In the genomic region with DNA sequence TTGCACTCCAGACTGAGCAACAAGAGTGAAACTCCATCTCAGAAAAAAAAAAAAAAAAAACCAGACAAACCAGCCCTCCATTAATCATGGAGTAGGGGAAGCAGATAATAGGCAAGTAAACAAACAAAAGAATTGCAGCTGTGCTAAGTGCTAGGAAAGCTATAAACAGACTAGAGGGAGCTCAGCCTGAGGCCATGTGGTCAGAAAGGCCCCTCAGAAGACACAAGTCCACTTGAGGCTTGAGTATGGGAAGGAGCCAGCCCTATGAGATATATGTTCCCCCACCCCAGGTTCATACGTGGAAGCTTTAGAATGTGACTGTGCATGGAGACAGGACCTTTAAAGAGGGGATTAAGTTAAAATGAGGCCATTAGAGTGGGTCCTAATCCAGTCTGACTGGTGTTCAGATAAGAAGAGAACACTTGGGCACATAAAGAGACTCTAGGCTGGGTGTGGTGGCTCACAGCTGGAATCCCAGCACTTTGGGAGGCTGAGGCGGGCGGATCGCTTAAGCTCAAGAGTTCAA, we compare ENCODE assay signal across 14 cellular contexts.
DNase-seq lines count a peak whose midpoint lies in the region; ATAC-seq and TF ChIP-seq lines count a peak whose summit lies in the region.
"Had no signal": no experiment of that assay in that cellular context is flagged by ENCODE, and none has a peak within 500 bp of the region (broad histone marks: within the 10 kb centered on the region; RNA-seq: fewer than 3 reads in every experiment).

No MANE protein-coding gene starts in this region.

- H3K4me1 Mint-ChIP-seq in Calu3 (ENCODE audit: low read depth, unreplicated experiment): peaks cover 20% of the 10 kb centered on the region
- peaks cover 4% of the 10 kb centered on the region for H3K4me1 Mint-ChIP-seq in CD14-positive monocyte
- H3K4me1 Mint-ChIP-seq: activated naive CD4-positive, alpha-beta T cell treated with anti-CD3 and anti-CD28 coated beads, Interleukin-2, amount 10 ng/mL, durations not matched to agents 7 days and 5 days had no signal

- intact Hi-C loops in Calu3 (cut with micrococcal nuclease; ENCODE audit: unreplicated experiment) (no loop called here), CD14-positive monocyte (cut with micrococcal nuclease) (no loop called here)

- H3K9me3 Mint-ChIP-seq in Calu3 (ENCODE audit: low read depth, unreplicated experiment): no peaks in the 10 kb centered on the region
- peaks cover 0 to 5% (median 0%) of the 10 kb centered on the region in 7 donors for H3K9me3 Mint-ChIP-seq in CD14-positive monocyte
- H3K9me3 Mint-ChIP-seq: activated naive CD4-positive, alpha-beta T cell treated with anti-CD3 and anti-CD28 coated beads, Interleukin-2, amount 10 ng/mL, durations not matched to agents 7 days and 5 days had no signal

- no peak for ATAC-seq in HG03025 (IDR thresholded peaks at IDR 0.05; ENCODE audit: low FRiP score, unreplicated experiment)
- ATAC-seq: activated CD8-positive, alpha-beta T cell treated with anti-CD3 and anti-CD28 coated beads, Interleukin-2, amount 10 ng/mL, durations not matched to agents 7 days and 5 days had no signal

- no peaks in the 10 kb centered on the region for H3K27me3 Mint-ChIP-seq in Calu3 (ENCODE audit: unreplicated experiment)
- peaks cover 0 to 2% (median 2%) of the 10 kb centered on the region in 3 donors for H3K27me3 Mint-ChIP-seq in CD14-positive monocyte (ENCODE audit: low read depth in 3 of 3)
- H3K27me3 Mint-ChIP-seq: activated naive CD4-positive, alpha-beta T cell treated with anti-CD3 and anti-CD28 coated beads, Interleukin-2, amount 10 ng/mL, durations not matched to agents 7 days and 5 days had no signal

- CTCF ChIA-PET in Calu3 (lab: Charles Lee): interaction anchor here (0.6 to 1.0 kb wide), 3 partner anchors 23 to 301 kb away, joined by 3 to 7 read pairs (median 4); no protein-coding TSS in a partner anchor

- BruUV-seq in Calu3 (replicated peaks; lab: Mats Ljungman, UMichigan): no TSS peak

- no peak overlapping the region for H3K27ac Mint-ChIP-seq in Calu3 (ENCODE audit: unreplicated experiment)
- H3K27ac Mint-ChIP-seq in CD14-positive monocyte: peak overlapping the region in 1 of 7 donors; percentile 50
- H3K27ac Mint-ChIP-seq: activated CD8-positive, alpha-beta T cell treated with anti-CD3 and anti-CD28 coated beads, Interleukin-2, amount 10 ng/mL, durations not matched to agents 7 days and 5 days; activated naive CD4-positive, alpha-beta T cell treated with anti-CD3 and anti-CD28 coated beads, Interleukin-2, amount 10 ng/mL, durations not matched to agents 7 days and 5 days had no signal

- DNase-seq in Calu3: no peak
- peak; percentile 57 for DNase-seq in LNCaP clone FGC (ENCODE audit: low read depth)
- peak; percentile 12 for DNase-seq in NCI-H526 treated with DMSO at 0.1 percent for 48 hours (lab: John Stamatoyannopoulos, UW)
- peak; percentile 96 for DNase-seq in islet precursor cell
- no peak for DNase-seq in CD14-positive monocyte (ENCODE audit: low spot score)
- no peak for DNase-seq in AG08395 (ENCODE audit: low spot score)
- DNase-seq in stimulated activated CD4-positive, alpha-beta T cell treated with anti-CD3 and anti-CD28 coated beads, Interleukin-4, amount 100 ng/mL, for 4 hours: no peak
- DNase-seq: activated CD8-positive, alpha-beta T cell treated with anti-CD3 and anti-CD28 coated beads, Interleukin-2, amount 10 ng/mL, durations not matched to agents 7 days and 5 days; activated naive CD4-positive, alpha-beta T cell treated with anti-CD3 and anti-CD28 coated beads, Interleukin-2, amount 10 ng/mL, durations not matched to agents 7 days and 5 days; RPMI8226; T1000 had no signal

- H3K36me3 Mint-ChIP-seq in Calu3 (ENCODE audit: insufficient read depth, unreplicated experiment) (no peaks in the 10 kb centered on the region), CD14-positive monocyte (peaks cover 24 to 30% of the 10 kb centered on the region in 2 donors)

- H3K4me3 Mint-ChIP-seq in Calu3 (ENCODE audit: low read depth, unreplicated experiment) (peak overlapping the region; percentile 16), CD14-positive monocyte (no peak overlapping the region)
- H3K4me3 Mint-ChIP-seq: activated CD8-positive, alpha-beta T cell treated with anti-CD3 and anti-CD28 coated beads, Interleukin-2, amount 10 ng/mL, durations not matched to agents 7 days and 5 days; activated naive CD4-positive, alpha-beta T cell treated with anti-CD3 and anti-CD28 coated beads, Interleukin-2, amount 10 ng/mL, durations not matched to agents 7 days and 5 days had no signal

- H3K4me3 ChIP-seq in LNCaP clone FGC (ENCODE audit: low read depth, low read length): no peak overlapping the region
- H3K4me3 ChIP-seq: BLaER1 treated with 17β-estradiol and CSF1 and Interleukin-3, amounts not matched to agents 10 nM and 100 nM; suprapubic skin had no signal

- no peak for TF ChIP-seq CTCF in Calu3 (IDR thresholded peaks at IDR 0.05; ENCODE audit: unreplicated experiment)
- TF ChIP-seq CTCF in LNCaP clone FGC (IDR thresholded peaks at IDR 0.05; ENCODE audit: control insufficient read depth, extremely low read depth, insufficient read depth): no peak
- no peak for TF ChIP-seq CTCF in CD14-positive monocyte (IDR thresholded peaks at IDR 0.05)

Comparison
In these comparisons a context has a peak if more than half of its experiments do, and no peak if none do; other contexts are left out.
1. DNase-seq: peak in LNCaP clone FGC (single experiment), NCI-H526 treated with DMSO at 0.1 percent for 48 hours (single experiment) and islet precursor cell (single experiment); none in Calu3 (single experiment), CD14-positive monocyte (single experiment), AG08395 (single experiment) and stimulated activated CD4-positive, alpha-beta T cell treated with anti-CD3 and anti-CD28 coated beads, Interleukin-4, amount 100 ng/mL, for 4 hours (0 of 2).